8 cellular contexts compared by ENCODE assay signal in genomic region chrX:136209016-136209738, GRCh38. TPM values are rescaled to one million over a fixed set of nuclear protein-coding genes. Genes with fewer than 3 reads are reported as not detected.
A peak's percentile ranks its signal among the peaks of the same experiment; 100 is the strongest.
DNase-seq lines count a peak whose midpoint lies in the region; ATAC-seq and TF ChIP-seq lines count a peak whose summit lies in the region.

No MANE protein-coding gene starts in this region.

- no peaks in the 10 kb centered on the region for H3F3A ChIP-seq in Loucy (ENCODE audit: low read depth)

- H3K4me1 ChIP-seq in DND-41 (ENCODE audit: insufficient read depth, low read length) (no peaks in the 10 kb centered on the region), Loucy (ENCODE audit: insufficient read depth, low read length, poor library complexity, severe bottlenecking) (peaks cover 5% of the 10 kb centered on the region), adrenal gland (replicated peaks in 1 of 2) (peaks cover 0 to 5% of the 10 kb centered on the region in 2 donors)

- no peak overlapping the region for H3K9ac ChIP-seq in DND-41 (ENCODE audit: low read depth, low read length)
- no peak overlapping the region for H3K9ac ChIP-seq in Loucy (ENCODE audit: low read depth, low read length, poor library complexity, severe bottlenecking)

- no peak overlapping the region for H3K4me2 ChIP-seq in DND-41 (ENCODE audit: insufficient read depth, low read length)
- H3K4me2 ChIP-seq in Loucy (ENCODE audit: low read depth, low read length, poor library complexity, severe bottlenecking) = no peak overlapping the region

- H4K20me1 ChIP-seq in DND-41 (ENCODE audit: insufficient read depth, low read length) = no peaks in the 10 kb centered on the region
- H4K20me1 ChIP-seq in Loucy (ENCODE audit: insufficient read depth, low read length, poor library complexity, severe bottlenecking) = no peaks in the 10 kb centered on the region

- no peak for TF ChIP-seq POLR2A in adrenal gland (IDR thresholded peaks at IDR 0.05)

- H3K9me3 ChIP-seq in DND-41 (ENCODE audit: insufficient read depth, low read length, severe bottlenecking) = no peaks in the 10 kb centered on the region
- no peaks in the 10 kb centered on the region for H3K9me3 ChIP-seq in Loucy (ENCODE audit: insufficient read depth, low read depth, low read length)
- no peaks in the 10 kb centered on the region for H3K9me3 ChIP-seq in adrenal gland (replicated peaks in 1 of 3)

- H3K27me3 ChIP-seq in DND-41 (ENCODE audit: insufficient read depth, low read length, poor library complexity) (no peaks in the 10 kb centered on the region), Loucy (ENCODE audit: insufficient read depth, low read length, poor library complexity, severe bottlenecking) (no peaks in the 10 kb centered on the region), adrenal gland (peaks cover 11% of the 10 kb centered on the region)

- peak; percentile 30 for DNase-seq in DND-41
- peak; percentile 43 to 80 (median 61) for DNase-seq in adrenal gland
- peak; percentile 63 for DNase-seq in hepatic stellate cell (ENCODE audit: low spot score)
- peak; percentile 30 for DNase-seq in stimulated activated CD4-positive, alpha-beta T cell treated with anti-CD3 and anti-CD28 coated beads, Interleukin-15, amount 100 ng/mL, for 24 hours

- H3K36me3 ChIP-seq in DND-41 (ENCODE audit: insufficient read depth, low read length) = 0 out of 2 replicates have a peak, but pooled peaks cover 2% of the 10 kb centered on the region
- no peaks in the 10 kb centered on the region for H3K36me3 ChIP-seq in Loucy (ENCODE audit: insufficient read depth, low read length)
- peaks cover 0 to 4% of the 10 kb centered on the region in 2 donors for H3K36me3 ChIP-seq in adrenal gland (replicated peaks in 1 of 2)

- H3K79me2 ChIP-seq in DND-41 (ENCODE audit: insufficient read depth, low read length) (no peaks in the 10 kb centered on the region), Loucy (ENCODE audit: insufficient read depth, low read length) (no peaks in the 10 kb centered on the region)

- peak; percentile 65 for ATAC-seq in DND-41 (ENCODE audit: insufficient read depth, low read depth)
- no peak for ATAC-seq in GM19397 (IDR thresholded peaks at IDR 0.05; ENCODE audit: unreplicated experiment)
- ATAC-seq in HG03039 (IDR thresholded peaks at IDR 0.05; ENCODE audit: unreplicated experiment) = no peak
- no peak for ATAC-seq in HG03432 (IDR thresholded peaks at IDR 0.05; ENCODE audit: unreplicated experiment)

- H3K9me2 ChIP-seq in Loucy (replicated peaks; ENCODE audit: low read depth, low read length) = no peaks in the 10 kb centered on the region

- H3K27ac ChIP-seq in DND-41 (ENCODE audit: low read length) (no peak overlapping the region), adrenal gland (peak overlapping the region in 1 of 5 donors; percentile 34)

- intact Hi-C loops in adrenal gland (cut with DNase I) = loop anchor here in 1 of 2 donors (5.0 kb wide), 1 partner anchor 42 kb away; no protein-coding TSS in a partner anchor

- 46 to 56% (median 48%) methylated on average over 16 to 28 of the region's 28 CpGs for WGBS in adrenal gland, 4 donors

- H3K4me3 ChIP-seq in DND-41 (ENCODE audit: low read depth in 1 of 2, low read length in 2 of 2) (no peak overlapping the region), Loucy (ENCODE audit: low read length, poor library complexity, severe bottlenecking) (no peak overlapping the region), adrenal gland (no peak overlapping the region)

- H2AFZ ChIP-seq in DND-41 (ENCODE audit: low read depth, low read length) = no peak overlapping the region
- H2AFZ ChIP-seq in Loucy (ENCODE audit: low read length) = no peak overlapping the region

- TF ChIP-seq CTCF in DND-41 (IDR thresholded peaks at IDR 0.05; ENCODE audit: borderline replicate concordance, extremely low read depth, low read length, poor library complexity, severe bottlenecking) (peak; percentile 57), Loucy (conservative IDR thresholded peaks at IDR 0.05; ENCODE audit: low read length) (peak; percentile 43), adrenal gland (IDR thresholded peaks at IDR 0.05) (peak; percentile 33 to 76 (median 61))

RNA-seq across cellular contexts. Expression of gene MAP7D3, which starts 42.0 kb away (rescaled TPM):
- 10 to 100 TPM in 2 of 8 donors, 1 to 10 TPM in 6; 5.9 to 11.3 (median 7.9) TPM for total RNA-seq in adrenal gland
- polyA plus RNA-seq in adrenal gland = 10 to 100 TPM in 2 of 3 donors, 1 to 10 TPM in 1; 6.7 to 14.9 (median 11.8) TPM
